Comparison of ENCODE assay signal across 1 cellular context in genomic region chr14:71863049-71863448, GRCh38.
TF ChIP-seq lines count a peak whose summit lies in the region.

No MANE protein-coding gene starts in this region.

TF ChIP-seq in IMR-90, 13 proteins besides CTCF, POLR2A, EP300 and RAD21:
- TF ChIP-seq MAFK (IDR thresholded peaks at IDR 0.05; ENCODE audit: low read depth, low read length): no peak
- TF ChIP-seq MAZ (IDR thresholded peaks at IDR 0.05; ENCODE audit: borderline replicate concordance, low read depth, low read length): no peak
- TF ChIP-seq CEBPB (IDR thresholded peaks at IDR 0.05; ENCODE audit: low read depth, low read length): no peak
